ENCODE assay signal across 1 cellular context in genomic region chr9:128008171-128008570, GRCh38.
TF ChIP-seq lines count a peak whose summit lies in the region.

No MANE protein-coding gene starts in this region.

TF ChIP-seq in H1, 55 proteins besides CTCF, POLR2A, EP300 and RAD21:
- TF ChIP-seq KDM1A (IDR thresholded peaks at IDR 0.05; ENCODE audit: borderline replicate concordance, low read length) (peak; percentile 78; the same call in 1 of the 2 replicates), RXRA (IDR thresholded peaks at IDR 0.05; ENCODE audit: insufficient read depth, low read depth, low read length) (no peak), SP4 (IDR thresholded peaks at IDR 0.05; ENCODE audit: low read length) (no peak), USF2 (IDR thresholded peaks at IDR 0.05; ENCODE audit: low read length) (no peak), BACH1 (IDR thresholded peaks at IDR 0.05; ENCODE audit: low read length) (no peak)
- TF ChIP-seq, protein P1, sequence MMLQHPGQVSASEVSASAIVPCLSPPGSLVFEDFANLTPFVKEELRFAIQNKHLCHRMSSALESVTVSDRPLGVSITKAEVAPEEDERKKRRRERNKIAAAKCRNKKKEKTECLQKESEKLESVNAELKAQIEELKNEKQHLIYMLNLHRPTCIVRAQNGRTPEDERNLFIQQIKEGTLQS (IDR thresholded peaks at IDR 0.05; ENCODE audit: insufficient read depth, low read depth, low read length) = no peak
